8 cellular contexts compared by ENCODE assay signal in the genomic region with DNA sequence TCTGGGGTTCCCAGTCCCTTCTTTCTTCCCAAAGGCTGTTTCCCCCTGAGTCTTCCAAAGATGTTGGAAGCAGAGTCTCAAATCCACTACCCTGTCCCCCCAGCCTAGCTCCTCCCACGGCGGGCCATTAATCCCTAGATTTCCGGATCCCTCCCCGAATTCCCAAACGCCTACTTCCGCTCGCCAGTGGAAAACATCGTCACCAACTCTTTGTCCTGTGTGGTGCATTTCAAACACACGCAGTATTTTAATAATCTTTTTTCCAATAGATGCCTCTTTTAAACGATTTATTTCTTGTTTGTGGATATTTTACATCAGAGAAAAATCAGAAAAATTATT. TPM values are rescaled to one million over a fixed set of nuclear protein-coding genes. Genes with fewer than 3 reads are reported as not detected.
DNase-seq lines count a peak whose midpoint lies in the region; ATAC-seq, FAIRE-seq and TF ChIP-seq lines count a peak whose summit lies in the region.

No MANE protein-coding gene starts in this region.

- H2AFZ ChIP-seq in astrocyte (ENCODE audit: low read depth, low read length) = peak overlapping the region; percentile 96

- H3K9ac ChIP-seq in astrocyte (ENCODE audit: low read length) = peak overlapping the region; percentile 98

- DNase-seq in 8988T = peak; percentile 29
- peak; percentile 60 for DNase-seq in GM04504 (ENCODE audit: low read depth)
- DNase-seq in NCI-H446 (lab: John Stamatoyannopoulos, UW) = peak; percentile 76 to 77
- peak; percentile 63 for DNase-seq in astrocyte (ENCODE audit: low read depth)
- peak; percentile 86 for DNase-seq in right atrium auricular region (ENCODE audit: low spot score)
- DNase-seq in pons (ENCODE audit: low spot score) = peak; percentile 65
- DNase-seq in cerebellar nuclear complex (lab: John Stamatoyannopoulos, UW) = no peak

- peak; percentile 37 for FAIRE-seq in astrocyte (lab: Jason Lieb, UNC)

- H3K9me3 Mint-ChIP-seq in astrocyte (ENCODE audit: unreplicated experiment) = peaks cover 1% of the 10 kb centered on the region

- peak overlapping the region; percentile 99 for H3K4me3 Mint-ChIP-seq in astrocyte (ENCODE audit: unreplicated experiment)

- H3K4me2 ChIP-seq in astrocyte (ENCODE audit: low read length) = peak overlapping the region; percentile 99

- no peaks in the 10 kb centered on the region for H3K9me3 ChIP-seq in astrocyte (ENCODE audit: insufficient read depth, low read depth, low read length)
- no peaks in the 10 kb centered on the region for H3K9me3 ChIP-seq in right atrium auricular region

- H3K27me3 Mint-ChIP-seq in astrocyte (ENCODE audit: low read depth, unreplicated experiment) = no peaks in the 10 kb centered on the region

- H3K4me3 ChIP-seq in astrocyte (ENCODE audit: insufficient read depth, low read depth, low read length) (peak overlapping the region; percentile 97), right atrium auricular region (peak overlapping the region; percentile 95 to 99)

- peaks cover 10% of the 10 kb centered on the region for H3K36me3 Mint-ChIP-seq in astrocyte (ENCODE audit: low read depth, unreplicated experiment)

- H3K4me1 ChIP-seq in astrocyte (ENCODE audit: insufficient read depth, low read length) = peaks cover 5% of the 10 kb centered on the region
- H3K4me1 ChIP-seq in right atrium auricular region = peaks cover 0 to 34% of the 10 kb centered on the region in 2 donors

- peaks cover 17% of the 10 kb centered on the region for H4K20me1 ChIP-seq in astrocyte (ENCODE audit: insufficient read depth, low read length)

- H3K79me2 ChIP-seq in astrocyte (ENCODE audit: insufficient read depth, low read length) = peaks cover 76% of the 10 kb centered on the region

- peak overlapping the region; percentile 100 for H3K27ac Mint-ChIP-seq in astrocyte (ENCODE audit: unreplicated experiment)

- no peak for ATAC-seq in HG03469 (IDR thresholded peaks at IDR 0.05; ENCODE audit: unreplicated experiment)

- peak overlapping the region; percentile 96 for H3K27ac ChIP-seq in astrocyte (ENCODE audit: low read depth, low read length)
- peak overlapping the region; percentile 98 to 99 for H3K27ac ChIP-seq in right atrium auricular region

- H3K36me3 ChIP-seq in astrocyte (ENCODE audit: insufficient read depth, low read length) (peaks cover 18% of the 10 kb centered on the region), right atrium auricular region (peaks cover 13% of the 10 kb centered on the region)

- TF ChIP-seq CTCF in astrocyte (IDR thresholded peaks at IDR 0.05; ENCODE audit: insufficient read depth, low read depth, low read length) = no peak
- TF ChIP-seq CTCF in right atrium auricular region (IDR thresholded peaks at IDR 0.05) = no peak

- peaks cover 8% of the 10 kb centered on the region for H3K4me1 Mint-ChIP-seq in astrocyte (ENCODE audit: low read depth, unreplicated experiment)

- H3K27me3 ChIP-seq in astrocyte (ENCODE audit: insufficient read depth, low read length) = no peaks in the 10 kb centered on the region
- no peaks in the 10 kb centered on the region for H3K27me3 ChIP-seq in right atrium auricular region

RNA-seq across cellular contexts. Expression of gene ZNF791, which starts 0.6 kb away (rescaled TPM):
- total RNA-seq in astrocyte (23.2 and 29.6 TPM in 2 replicates), right atrium auricular region (10 to 100 TPM in 1 of 2 donors, 1 to 10 TPM in 1; 8.2 to 10.1 TPM)

RNA-seq across cellular contexts. Expression of gene ZNF490, which starts 0.7 kb away (rescaled TPM):
- 8.2 and 12.5 TPM in 2 replicates for total RNA-seq in astrocyte
- 1 to 10 TPM; 2.5 to 4.5 TPM for total RNA-seq in right atrium auricular region

RNA-seq across cellular contexts. Expression of gene MAN2B1, which starts 55.2 kb away (rescaled TPM):
- total RNA-seq in astrocyte (105 and 129 TPM in 2 replicates), right atrium auricular region (10 to 100 TPM; 33.7 to 35.5 TPM)

RNA-seq across cellular contexts. Expression of gene WDR83, which starts 55.3 kb away (rescaled TPM):
- total RNA-seq in astrocyte (10.0 and 13.3 TPM in 2 replicates), right atrium auricular region (10 to 100 TPM; 10.1 to 11.6 TPM)

Comparison
In these comparisons a context has a peak if more than half of its experiments do, and no peak if none do; other contexts are left out.
1. DNase-seq: peak in 8988T (single experiment), GM04504 (single experiment), NCI-H446 (2 of 2), astrocyte (single experiment), right atrium auricular region (single experiment) and pons (single experiment); none in cerebellar nuclear complex (0 of 2).